Comparison of ENCODE assay signal across 8 cellular contexts in the genomic region with DNA sequence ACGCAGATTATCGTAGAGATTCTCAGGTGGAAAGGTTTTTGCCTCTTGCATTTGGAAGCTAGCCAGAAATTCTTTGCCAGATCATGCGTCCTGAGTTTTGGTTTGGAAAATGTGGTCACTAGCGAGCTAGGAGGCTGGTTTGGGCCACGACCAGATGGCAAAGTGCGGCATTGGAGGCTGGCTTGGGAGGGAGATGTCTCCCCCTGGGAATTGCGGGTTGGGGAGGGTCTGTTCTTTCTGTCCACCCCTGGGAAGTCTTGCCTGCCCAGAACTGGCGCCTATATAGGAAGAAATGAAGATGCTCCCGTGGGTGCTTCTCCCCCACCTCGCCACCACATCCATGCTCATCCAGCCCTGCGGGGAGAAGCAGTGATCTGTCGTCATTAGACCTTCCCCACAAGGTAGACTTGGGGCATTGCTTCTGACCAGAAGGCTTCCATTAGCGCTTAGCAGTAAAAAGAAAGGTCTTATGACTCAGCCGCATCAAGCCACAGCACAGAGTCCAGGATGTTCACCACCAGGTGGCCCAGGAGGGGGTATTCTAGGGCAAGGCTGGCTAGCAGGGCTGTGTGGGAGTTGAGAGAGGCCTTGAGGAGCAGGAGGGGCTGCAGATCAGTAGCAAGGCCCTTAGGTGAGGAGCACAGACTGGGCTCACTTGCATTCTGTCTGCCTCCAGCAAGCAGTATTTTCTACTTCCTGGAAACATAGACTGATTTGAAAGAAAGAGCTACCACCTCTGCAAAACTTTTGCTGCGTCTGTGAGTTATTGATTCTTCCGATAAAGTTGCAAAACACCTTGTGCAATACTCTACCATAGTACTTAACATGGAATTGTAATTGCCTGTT. TPM values are rescaled to one million over a fixed set of nuclear protein-coding genes. Genes with fewer than 3 reads are reported as not detected.
DNase-seq lines count a peak whose midpoint lies in the region; ATAC-seq and TF ChIP-seq lines count a peak whose summit lies in the region.

No MANE protein-coding gene starts in this region.

- no peak overlapping the region for H3K9ac ChIP-seq in HUES48 (ENCODE audit: low read depth, low read length)

- no peaks in the 10 kb centered on the region for H3K27me3 ChIP-seq in ACC112 (ENCODE audit: insufficient read depth, low read length)
- 0 out of 2 replicates have a peak, but pooled peaks cover 3% of the 10 kb centered on the region for H3K27me3 ChIP-seq in HUES48 (ENCODE audit: control insufficient read depth, insufficient read depth, low read length)
- H3K27me3 ChIP-seq in ascending aorta = no peaks in the 10 kb centered on the region

- ATAC-seq in left lobe of liver = peak; percentile 42

- peaks cover 32% of the 10 kb centered on the region for H3K79me2 ChIP-seq in ACC112 (ENCODE audit: control insufficient read depth, insufficient read depth, low read length, unreplicated experiment)

- no peak overlapping the region for H2AFZ ChIP-seq in ACC112 (ENCODE audit: low read length, unreplicated experiment)

- DNase-seq in T-helper 2 cell treated with Interferon-gamma antibody and Interleukin-4, amounts not matched to agents 5 μg/mL and 100 μg/mL, for 36 hours (ENCODE audit: low spot score) = peak; percentile 88
- DNase-seq in ascending aorta (ENCODE audit: low spot score in 2 of 2) (peak in 1 of 2 donors; percentile 74), left lobe of liver (ENCODE audit: low spot score) (peak; percentile 79), anterior cingulate cortex (lab: John Stamatoyannopoulos, UW) (no peak)
- DNase-seq in stimulated activated CD8-positive, alpha-beta memory T cell treated with anti-CD3 and anti-CD28 coated beads, Interleukin-15, amount 100 ng/mL, for 48 hours (ENCODE audit: low read depth in 2 of 2) = peak; percentile 78

- H3K36me3 Mint-ChIP-seq in T-helper 2 cell treated with Interferon-gamma antibody and Interleukin-4, amounts not matched to agents 5 μg/mL and 100 μg/mL, for 36 hours (ENCODE audit: low read depth) = peaks cover 28% of the 10 kb centered on the region

- no peaks in the 10 kb centered on the region for H3K36me3 ChIP-seq in ACC112 (ENCODE audit: insufficient read depth, low read length)
- no peaks in the 10 kb centered on the region; the same call in 1 of the 2 replicates for H3K36me3 ChIP-seq in HUES48 (ENCODE audit: control insufficient read depth, insufficient read depth, low read length)
- H3K36me3 ChIP-seq in ascending aorta = no peaks in the 10 kb centered on the region

- H3K4me1 ChIP-seq in ACC112 (ENCODE audit: control insufficient read depth, insufficient read depth, low read length, unreplicated experiment) (peaks cover 43% of the 10 kb centered on the region), HUES48 (ENCODE audit: control insufficient read depth, insufficient read depth, low read length) (peaks cover 34% of the 10 kb centered on the region), ascending aorta (peaks cover 12 to 21% of the 10 kb centered on the region in 2 donors)

- H3K27ac ChIP-seq in ACC112 (ENCODE audit: low read depth, low read length) = peak overlapping the region; percentile 88
- H3K27ac ChIP-seq in HUES48 (ENCODE audit: low read depth, low read length) = peak overlapping the region; percentile 3
- peak overlapping the region; percentile 11 to 94 for H3K27ac ChIP-seq in ascending aorta

- H3K9me3 Mint-ChIP-seq in T-helper 2 cell treated with Interferon-gamma antibody and Interleukin-4, amounts not matched to agents 5 μg/mL and 100 μg/mL, for 36 hours = no peaks in the 10 kb centered on the region

- peak; percentile 21 for TF ChIP-seq POLR2A in GM15510 (IDR thresholded peaks at IDR 0.05; ENCODE audit: borderline replicate concordance, extremely low read depth, insufficient read length)

- intact Hi-C loops in ascending aorta (cut with DNase I) = loop anchor here (5.0 to 10.0 kb wide), 3 partner anchors 123 to 355 kb away; no protein-coding TSS in a partner anchor

- H3K4me3 ChIP-seq in ACC112 (ENCODE audit: low read depth, low read length) (no peak overlapping the region), HUES48 (ENCODE audit: low read depth, low read length) (no peak overlapping the region), ascending aorta (no peak overlapping the region)

- H3K4me3 Mint-ChIP-seq in T-helper 2 cell treated with Interferon-gamma antibody and Interleukin-4, amounts not matched to agents 5 μg/mL and 100 μg/mL, for 36 hours = peak overlapping the region; percentile 81

- H3K4me1 Mint-ChIP-seq in T-helper 2 cell treated with Interferon-gamma antibody and Interleukin-4, amounts not matched to agents 5 μg/mL and 100 μg/mL, for 36 hours (ENCODE audit: low read depth) = peaks cover 55% of the 10 kb centered on the region

- no peaks in the 10 kb centered on the region for H3K27me3 Mint-ChIP-seq in T-helper 2 cell treated with Interferon-gamma antibody and Interleukin-4, amounts not matched to agents 5 μg/mL and 100 μg/mL, for 36 hours (ENCODE audit: low read depth)

- peak overlapping the region; percentile 97 for H3K27ac Mint-ChIP-seq in T-helper 2 cell treated with Interferon-gamma antibody and Interleukin-4, amounts not matched to agents 5 μg/mL and 100 μg/mL, for 36 hours

- peak; percentile 17 to 36 (median 23) for TF ChIP-seq CTCF in ascending aorta (IDR thresholded peaks at IDR 0.05)

- H3K9me3 ChIP-seq in HUES48 (ENCODE audit: control insufficient read depth, insufficient read depth, low read length) = no peaks in the 10 kb centered on the region
- no peaks in the 10 kb centered on the region for H3K9me3 ChIP-seq in ascending aorta

RNA-seq across cellular contexts. Expression of a gene that starts 1.5 kb away (rescaled TPM):
- total RNA-seq in ascending aorta (174 TPM), left lobe of liver (66.7 TPM)

Comparison
In these comparisons a context has a peak if more than half of its experiments do, and no peak if none do; other contexts are left out.
1. H3K27ac ChIP-seq: peak in every context shown above with its lines; median percentile 88 in ACC112; 52 in ascending aorta; 3 in HUES48.
2. DNase-seq: peak in T-helper 2 cell treated with Interferon-gamma antibody and Interleukin-4, amounts not matched to agents 5 μg/mL and 100 μg/mL, for 36 hours (single experiment), left lobe of liver (single experiment) and stimulated activated CD8-positive, alpha-beta memory T cell treated with anti-CD3 and anti-CD28 coated beads, Interleukin-15, amount 100 ng/mL, for 48 hours (2 of 2); none in anterior cingulate cortex (0 of 58).